17 cellular contexts compared by ENCODE assay signal in genomic region chr2:159200498-159200897, GRCh38.
A peak's percentile ranks its signal among the peaks of the same experiment; 100 is the strongest.
DNase-seq lines count a peak whose midpoint lies in the region; ATAC-seq, FAIRE-seq and TF ChIP-seq lines count a peak whose summit lies in the region.
"Had no signal": no experiment of that assay in that cellular context is flagged by ENCODE, and none has a peak within 500 bp of the region (broad histone marks: within the 10 kb centered on the region; RNA-seq: fewer than 3 reads in every experiment).

No MANE protein-coding gene starts in this region.

- H3K4me1 ChIP-seq in heart right ventricle, result peaks cover 0 to 68% (median 53%) of the 10 kb centered on the region in 9 donors
- peaks cover 0 to 3% of the 10 kb centered on the region in 2 experiments; a peak in 1 of 5 replicates for H3K4me1 ChIP-seq in K562 (replicated peaks in 1 of 2; ENCODE audit: control insufficient read depth in 2 of 2, insufficient read depth in 2 of 2, low read length in 2 of 2)
- peaks cover 28% of the 10 kb centered on the region for H3K4me1 ChIP-seq in lower lobe of right lung
- H3K4me1 ChIP-seq: gastrocnemius medialis had no signal

- no peak for DNase-seq in heart right ventricle
- no peak for DNase-seq in Right ventricle myocardium inferior (ENCODE audit: missing footprints)
- DNase-seq in K562 (ENCODE audit: extremely low read depth in 1 of 4, low spot score in 3 of 4), result no peak
- no peak for DNase-seq in lower lobe of right lung
- no peak for DNase-seq in type B pancreatic cell (ENCODE audit: extremely low spot score, unreplicated experiment)
- DNase-seq in stimulated activated naive CD4-positive, alpha-beta T cell (lab: John Stamatoyannopoulos, UW), result no peak
- DNase-seq in GM20000 (ENCODE audit: low spot score), result no peak
- DNase-seq in NK-92 treated with Interleukin-12 subunit alpha and Interleukin-12 subunit beta, amount 100 ng/mL, for 24 hours (lab: John Stamatoyannopoulos, UW), result no peak
- DNase-seq: activated naive CD8-positive, alpha-beta T cell treated with anti-CD3 and anti-CD28 coated beads, Interleukin-2, amount 10 ng/mL, durations not matched to agents 7 days and 5 days; dorsolateral prefrontal cortex; gastrocnemius medialis; KG1; NCI-H510A treated with DMSO at 0.1 percent for 48 hours; substantia nigra; T-cell had no signal

- CTCF ChIA-PET in K562 (lab: Yijun Ruan, JAX; ENCODE audit: low intra/inter-chr PET ratio), result no interaction called here

- H4K20me1 ChIP-seq in K562 (replicated peaks; ENCODE audit: control insufficient read depth, insufficient read depth, low read length), result no peaks in the 10 kb centered on the region

- no peak overlapping the region for H3K4me3 ChIP-seq in heart right ventricle
- H3K4me3 ChIP-seq in K562, result no peak overlapping the region
- no peak overlapping the region for H3K4me3 ChIP-seq in lower lobe of right lung
- H3K4me3 ChIP-seq: dorsolateral prefrontal cortex, gastrocnemius medialis had no signal

- H3K4me1 Mint-ChIP-seq in type B pancreatic cell (ENCODE audit: unreplicated experiment), result peaks cover 20% of the 10 kb centered on the region

- in situ Hi-C loops in K562 (cut with MboI), result no loop called here

- TF ChIP-seq EP300 in K562 (IDR thresholded peaks at IDR 0.05; ENCODE audit: low read length), result no peak

- H3K9me3 ChIP-seq in heart right ventricle (no peaks in the 10 kb centered on the region), K562 (replicated peaks; ENCODE audit: control insufficient read depth, insufficient read depth, low read depth, low read length) (no peaks in the 10 kb centered on the region), lower lobe of right lung (no peaks in the 10 kb centered on the region)
- H3K9me3 ChIP-seq: gastrocnemius medialis had no signal

- no peak overlapping the region for H3K4me2 ChIP-seq in K562 (ENCODE audit: insufficient read depth, low read length)

- H3K27ac Mint-ChIP-seq in type B pancreatic cell, result peak overlapping the region; percentile 48
- H3K27ac Mint-ChIP-seq: activated naive CD8-positive, alpha-beta T cell treated with anti-CD3 and anti-CD28 coated beads, Interleukin-2, amount 10 ng/mL, durations not matched to agents 7 days and 5 days had no signal

- H3K27ac ChIP-seq in heart right ventricle (peak overlapping the region in 8 of 10 donors; percentile 34 to 74 (median 44)), K562 (ENCODE audit: extremely low read depth, low read depth, low read length) (no peak overlapping the region), lower lobe of right lung (peak overlapping the region; percentile 29)
- H3K27ac ChIP-seq: dorsolateral prefrontal cortex, gastrocnemius medialis had no signal

- TF ChIP-seq CTCF in heart right ventricle (IDR thresholded peaks at IDR 0.05), result no peak
- no peak for TF ChIP-seq CTCF in K562 (IDR thresholded peaks at IDR 0.05 in 2 of 3, conservative IDR thresholded peaks at IDR 0.05 in 1 of 3; ENCODE audit: insufficient read depth in 2 of 3, low read depth in 1 of 3, low read length in 3 of 3)
- TF ChIP-seq CTCF in lower lobe of right lung (IDR thresholded peaks at IDR 0.05), result no peak
- TF ChIP-seq CTCF in type B pancreatic cell (conservative IDR thresholded peaks at IDR 0.05), result no peak
- TF ChIP-seq CTCF in GM20000 (IDR thresholded peaks at IDR 0.05; ENCODE audit: extremely low read depth, missing control alignments), result no peak

- no peak for TF ChIP-seq RAD21 in K562 (CRISPR knock-in tag; conservative IDR thresholded peaks at IDR 0.05 in 1 of 2, IDR thresholded peaks at IDR 0.05 in 1 of 2)

- intact Hi-C loops in heart right ventricle (cut with DNase I) (no loop called here), Right ventricle myocardium inferior (cut with DNase I) (no loop called here), K562 (cut with micrococcal nuclease) (no loop called here), lower lobe of right lung (cut with DNase I) (no loop called here)

- ATAC-seq in heart right ventricle, result no peak
- ATAC-seq in Right ventricle myocardium inferior, result no peak
- no peak for ATAC-seq in K562
- no peak for ATAC-seq in lower lobe of right lung
- ATAC-seq: gastrocnemius medialis, Panc1 had no signal

- peaks cover 35% of the 10 kb centered on the region for H3K36me3 Mint-ChIP-seq in type B pancreatic cell
- H3K36me3 Mint-ChIP-seq: activated naive CD8-positive, alpha-beta T cell treated with anti-CD3 and anti-CD28 coated beads, Interleukin-2, amount 10 ng/mL, durations not matched to agents 7 days and 5 days; T-cell had no signal

- no peaks in the 10 kb centered on the region for H3K9me3 Mint-ChIP-seq in type B pancreatic cell
- H3K9me3 Mint-ChIP-seq: activated naive CD8-positive, alpha-beta T cell treated with anti-CD3 and anti-CD28 coated beads, Interleukin-2, amount 10 ng/mL, durations not matched to agents 7 days and 5 days; T-cell had no signal

- no peak overlapping the region for H2AFZ ChIP-seq in K562 (ENCODE audit: low read depth, low read length)

- H3K9me1 ChIP-seq in K562 (ENCODE audit: control insufficient read depth, insufficient read depth, low read length), result no peaks in the 10 kb centered on the region

- no peak overlapping the region for H3K4me3 Mint-ChIP-seq in type B pancreatic cell
- H3K4me3 Mint-ChIP-seq: activated naive CD8-positive, alpha-beta T cell treated with anti-CD3 and anti-CD28 coated beads, Interleukin-2, amount 10 ng/mL, durations not matched to agents 7 days and 5 days had no signal

- H3K27me3 ChIP-seq in heart right ventricle (no peaks in the 10 kb centered on the region), K562 (ENCODE audit: control insufficient read depth in 2 of 2, insufficient read depth in 2 of 2, low read length in 2 of 2) (peaks cover 49 to 68% of the 10 kb centered on the region in 2 experiments), lower lobe of right lung (ENCODE audit: low read depth) (no peaks in the 10 kb centered on the region)
- H3K27me3 ChIP-seq: dorsolateral prefrontal cortex, gastrocnemius medialis had no signal

- no peak overlapping the region for H3K9ac ChIP-seq in K562 (ENCODE audit: insufficient read depth in 1 of 2, low read depth in 2 of 2, low read length in 2 of 2)

- no peak for TF ChIP-seq POLR2A in K562 (conservative IDR thresholded peaks at IDR 0.05)

- FAIRE-seq in K562 (lab: Jason Lieb, UNC), result no peak
- FAIRE-seq: H54 had no signal

- H3K79me2 ChIP-seq in K562 (ENCODE audit: control insufficient read depth, insufficient read depth, low read length), result no peaks in the 10 kb centered on the region

- H3K36me3 ChIP-seq in heart right ventricle, result peaks cover 0 to 85% (median 12%) of the 10 kb centered on the region in 9 donors
- no peaks in the 10 kb centered on the region for H3K36me3 ChIP-seq in K562 (ENCODE audit: control insufficient read depth, insufficient read depth, low read length)
- peaks cover 54% of the 10 kb centered on the region for H3K36me3 ChIP-seq in lower lobe of right lung
- H3K36me3 ChIP-seq: gastrocnemius medialis had no signal

- no TSS peak for BruUV-seq in K562 (replicated peaks; lab: Mats Ljungman, UMichigan)

- no peaks in the 10 kb centered on the region for H3K27me3 Mint-ChIP-seq in type B pancreatic cell
- H3K27me3 Mint-ChIP-seq: activated naive CD8-positive, alpha-beta T cell treated with anti-CD3 and anti-CD28 coated beads, Interleukin-2, amount 10 ng/mL, durations not matched to agents 7 days and 5 days; T-cell had no signal

- 22 to 23% methylated on average over 1 of the region's 1 CpG for WGBS in heart right ventricle, 2 donors
- 0% methylated on average over 1 of the region's 1 CpG for WGBS in K562 (ENCODE audit: insufficient coverage, low coverage, missing lambda C conversion rate)

- POLR2A ChIA-PET in K562 (lab: Yijun Ruan, JAX), result interaction anchor here (1.2 to 2.6 kb wide), 4 partner anchors 9 to 17 kb away, joined by 3 to 12 read pairs (median 4); no protein-coding TSS in a partner anchor

TF ChIP-seq in K562, 482 proteins besides CTCF, POLR2A, EP300 and RAD21 (continues in another document):
- TF ChIP-seq BMI1 (IDR thresholded peaks at IDR 0.05; ENCODE audit: low read length) (no peak), ARID3A (IDR thresholded peaks at IDR 0.05; ENCODE audit: borderline replicate concordance, low read depth, low read length) (no peak), POLR2B (IDR thresholded peaks at IDR 0.05; ENCODE audit: low read depth, partially characterized antibody) (no peak), FOXJ2 (tag; IDR thresholded peaks at IDR 0.05) (peak; percentile 72), NFIC (IDR thresholded peaks at IDR 0.05) (0 out of 2 replicates have a peak, but pooled peaks have one; percentile 27), PBX2 (CRISPR knock-in tag; IDR thresholded peaks at IDR 0.05; ENCODE audit: low read depth) (no peak), PBX2 (tag; conservative IDR thresholded peaks at IDR 0.05; ENCODE audit: low read depth) (0 out of 2 replicates have a peak, but pooled peaks have one; percentile 10)
